8 cellular contexts compared by ENCODE assay signal in the genomic region with DNA sequence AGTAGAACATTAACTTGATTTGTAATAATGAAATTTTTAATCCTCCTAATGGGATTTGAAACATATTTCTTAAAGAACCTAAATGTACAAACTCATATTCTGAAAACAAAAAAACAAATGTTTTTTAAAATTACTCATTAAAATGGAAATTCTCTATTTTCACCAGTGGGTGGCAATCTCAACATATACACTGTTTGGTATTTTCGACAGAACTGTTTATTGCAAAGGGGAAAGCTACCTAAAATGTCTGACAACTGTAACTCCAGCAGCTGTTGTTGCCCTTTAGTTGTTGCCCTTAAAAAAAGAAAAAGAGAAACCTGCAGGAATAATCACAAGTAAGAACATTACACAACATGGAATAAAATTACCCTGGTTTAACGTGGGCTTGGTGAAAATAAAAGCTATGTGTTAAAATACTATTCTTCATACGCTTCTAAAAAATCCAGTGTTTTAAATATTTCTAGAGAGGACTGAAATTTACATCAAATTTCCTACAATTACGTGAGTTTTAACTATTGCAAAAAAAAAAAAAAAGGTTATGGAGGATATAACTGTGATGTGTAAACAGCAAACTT. TPM values are rescaled to one million over a fixed set of nuclear protein-coding genes. Genes with fewer than 3 reads are reported as not detected.
DNase-seq lines count a peak whose midpoint lies in the region; ATAC-seq, FAIRE-seq and TF ChIP-seq lines count a peak whose summit lies in the region.

No MANE protein-coding gene starts in this region.

- no TSS peak for BruUV-seq in K562 (replicated peaks; lab: Mats Ljungman, UMichigan)

- ATAC-seq in right cardiac atrium: no peak
- ATAC-seq in HG02943 (IDR thresholded peaks at IDR 0.05; ENCODE audit: low read depth, unreplicated experiment): peak; percentile 69
- ATAC-seq in K562: peak; percentile 65
- no peak for ATAC-seq in HG02763 (IDR thresholded peaks at IDR 0.05; ENCODE audit: unreplicated experiment)

- no peak overlapping the region for H2AFZ ChIP-seq in K562 (ENCODE audit: low read depth, low read length)

- H3K79me2 ChIP-seq in K562 (ENCODE audit: control insufficient read depth, insufficient read depth, low read length): no peaks in the 10 kb centered on the region

- 47% methylated on average over 4 of the region's 4 CpGs for WGBS in right cardiac atrium
- 1% methylated on average over 4 of the region's 4 CpGs for WGBS in K562 (ENCODE audit: insufficient coverage, low coverage, missing lambda C conversion rate)

- H3K4me2 ChIP-seq in K562 (ENCODE audit: insufficient read depth, low read length): no peak overlapping the region

- no peaks in the 10 kb centered on the region for H3K9me3 ChIP-seq in cardiac muscle cell (ENCODE audit: low read depth)
- no peaks in the 10 kb centered on the region for H3K9me3 ChIP-seq in right cardiac atrium (ENCODE audit: control insufficient read depth, low read length)
- H3K9me3 ChIP-seq in K562 (replicated peaks; ENCODE audit: control insufficient read depth, insufficient read depth, low read depth, low read length): no peaks in the 10 kb centered on the region

- peak; percentile 74 to 80 for TF ChIP-seq RAD21 in K562 (CRISPR knock-in tag; conservative IDR thresholded peaks at IDR 0.05 in 1 of 2, IDR thresholded peaks at IDR 0.05 in 1 of 2)

- TF ChIP-seq POLR2A in K562 (conservative IDR thresholded peaks at IDR 0.05): no peak

- H3K9ac ChIP-seq in K562 (ENCODE audit: insufficient read depth in 1 of 2, low read depth in 2 of 2, low read length in 2 of 2): no peak overlapping the region

- in situ Hi-C loops in K562 (cut with MboI): loop anchor here (25.0 kb wide), 1 partner anchor 1038 kb away; a partner anchor contains a TSS

- H3K4me1 ChIP-seq in cardiac muscle cell (ENCODE audit: low read depth): peaks cover 46% of the 10 kb centered on the region
- H3K4me1 ChIP-seq in right cardiac atrium (ENCODE audit: control insufficient read depth, insufficient read depth, low read length): no peaks in the 10 kb centered on the region
- H3K4me1 ChIP-seq in K562 (replicated peaks in 1 of 2; ENCODE audit: control insufficient read depth in 2 of 2, insufficient read depth in 2 of 2, low read length in 2 of 2): no peaks in the 10 kb centered on the region

- H3K27ac ChIP-seq in cardiac muscle cell (no peak overlapping the region), right cardiac atrium (ENCODE audit: low read length) (no peak overlapping the region), K562 (ENCODE audit: extremely low read depth, low read depth, low read length) (no peak overlapping the region)

- intact Hi-C loops in right cardiac atrium (cut with DNase I): loop anchor here in 1 of 4 donors (5.0 kb wide), 1 partner anchor 798 kb away; no protein-coding TSS in a partner anchor
- intact Hi-C loops in K562 (cut with micrococcal nuclease): loop anchor here (2.0 to 10.0 kb wide), 3 partner anchors 206 to 1028 kb away; a partner anchor contains a TSS

- H4K20me1 ChIP-seq in K562 (replicated peaks; ENCODE audit: control insufficient read depth, insufficient read depth, low read length): no peaks in the 10 kb centered on the region

- TF ChIP-seq CTCF in cardiac muscle cell (IDR thresholded peaks at IDR 0.05; ENCODE audit: low read depth, low read length) (peak; percentile 55), K562 (IDR thresholded peaks at IDR 0.05 in 2 of 3, conservative IDR thresholded peaks at IDR 0.05 in 1 of 3; ENCODE audit: insufficient read depth in 2 of 3, low read depth in 1 of 3, low read length in 3 of 3) (peak; percentile 32 to 68 (median 38); a peak in 3 of 6 replicates)

- FAIRE-seq in K562 (lab: Jason Lieb, UNC): peak; percentile 71

- H3K27me3 ChIP-seq in cardiac muscle cell (no peaks in the 10 kb centered on the region), right cardiac atrium (ENCODE audit: control insufficient read depth, insufficient read depth) (no peaks in the 10 kb centered on the region), K562 (ENCODE audit: control insufficient read depth in 2 of 2, insufficient read depth in 2 of 2, low read length in 2 of 2) (no peaks in the 10 kb centered on the region)

- POLR2A ChIA-PET in K562 (lab: Yijun Ruan, JAX): interaction anchor here (0.6 to 1.0 kb wide), 2 partner anchors 801 to 1325 kb away, joined by 3 read pairs; no protein-coding TSS in a partner anchor

- no peak for TF ChIP-seq EP300 in K562 (IDR thresholded peaks at IDR 0.05; ENCODE audit: low read length)

- H3K36me3 ChIP-seq in cardiac muscle cell (no peaks in the 10 kb centered on the region), K562 (ENCODE audit: control insufficient read depth, insufficient read depth, low read length) (no peaks in the 10 kb centered on the region)

- CTCF ChIA-PET in K562 (lab: Yijun Ruan, JAX; ENCODE audit: low intra/inter-chr PET ratio): interaction anchor here (0.5 to 1.7 kb wide), 7 partner anchors 28 to 1242 kb away, joined by 3 to 8 read pairs (median 5); no protein-coding TSS in a partner anchor

- no peak overlapping the region for H3K4me3 ChIP-seq in cardiac muscle cell
- H3K4me3 ChIP-seq in right cardiac atrium (ENCODE audit: low read length): no peak overlapping the region
- H3K4me3 ChIP-seq in K562: no peak overlapping the region

- H3K9me1 ChIP-seq in K562 (ENCODE audit: control insufficient read depth, insufficient read depth, low read length): no peaks in the 10 kb centered on the region

- DNase-seq in cardiac muscle cell (ENCODE audit: low read depth in 1 of 2, low spot score in 1 of 2): peak; percentile 59 to 69
- no peak for DNase-seq in right cardiac atrium
- DNase-seq in NCI-H2227 treated with DMSO at 0.1 percent for 48 hours (lab: John Stamatoyannopoulos, UW): peak; percentile 73
- DNase-seq in K562 (ENCODE audit: extremely low read depth in 1 of 4, low spot score in 3 of 4): peak; percentile 21 to 34 (median 26)
- peak; percentile 68 for DNase-seq in kidney glomerular epithelial cell (lab: John Stamatoyannopoulos, UW)
- DNase-seq in effector CD8-positive, alpha-beta T cell (lab: John Stamatoyannopoulos, UW): no peak

TF ChIP-seq in K562, 482 proteins besides CTCF, POLR2A, EP300 and RAD21:
- TF ChIP-seq ZFPM2 (CRISPR knock-in tag; IDR thresholded peaks at IDR 0.05): no peak
- TF ChIP-seq, protein P1, sequence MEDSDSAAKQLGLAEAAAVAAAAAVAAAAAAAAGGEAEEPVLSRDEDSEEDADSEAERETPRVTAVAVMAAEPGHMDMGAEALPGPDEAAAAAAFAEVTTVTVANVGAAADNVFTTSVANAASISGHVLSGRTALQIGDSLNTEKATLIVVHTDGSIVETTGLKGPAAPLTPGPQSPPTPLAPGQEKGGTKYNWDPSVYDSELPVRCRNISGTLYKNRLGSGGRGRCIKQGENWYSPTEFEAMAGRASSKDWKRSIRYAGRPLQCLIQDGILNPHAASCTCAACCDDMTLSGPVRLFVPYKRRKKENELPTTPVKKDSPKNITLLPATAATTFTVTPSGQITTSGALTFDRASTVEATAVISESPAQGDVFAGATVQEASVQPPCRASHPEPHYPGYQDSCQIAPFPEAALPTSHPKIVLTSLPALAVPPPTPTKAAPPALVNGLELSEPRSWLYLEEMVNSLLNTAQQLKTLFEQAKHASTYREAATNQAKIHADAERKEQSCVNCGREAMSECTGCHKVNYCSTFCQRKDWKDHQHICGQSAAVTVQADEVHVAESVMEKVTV (CRISPR knock-in tag; IDR thresholded peaks at IDR 0.05): peak; percentile 52

RNA-seq across cellular contexts. Expression of a gene that starts 54.5 kb away (rescaled TPM):
- 76.6 and 116 TPM in 2 replicates for total RNA-seq in cardiac muscle cell
- polyA plus RNA-seq in cardiac muscle cell: 73.5 and 122 TPM in 2 replicates
- 100 to 1,000 TPM; 127 to 259 (median 202) TPM for total RNA-seq in right cardiac atrium
- polyA plus RNA-seq in right cardiac atrium: 115 TPM
- total RNA-seq in K562 (2011; cell fraction: chromatin; rRNA removed; ENCODE audit: low replicate concordance): 16.6 and 49.0 TPM in 2 replicates
- total RNA-seq in K562 (2011; cell fraction: nucleolus; rRNA removed): 20.1 and 54.5 TPM in 2 replicates
- total RNA-seq in K562 (2011; cell fraction: nucleoplasm; rRNA removed): 14.3 and 19.7 TPM in 2 replicates
- 1.5 and 1.7 TPM in 2 replicates for total RNA-seq in K562 (2014; rRNA removed)
- total RNA-seq in K562 (2014; rRNA removed; fragmentation: Illumina TruSeq; extraction: Trizol): 1.2 and 1.6 TPM in 2 replicates
- 1.1 and 1.2 TPM in 2 replicates for total RNA-seq in K562 (2015; rRNA removed; fragmentation: Illumina TruSeq; extraction: Trizol)
- total RNA-seq in K562 (2021): 5.5 and 8.2 TPM in 2 replicates
- 1.8 and 11.6 TPM in 2 replicates for polyA plus RNA-seq in K562 (2011; rRNA removed)
- polyA plus RNA-seq in K562 (2011; cell fraction: cytosol; rRNA removed): 0.58 and 8.6 TPM in 2 replicates
- 4.2 and 84.4 TPM in 2 replicates for polyA plus RNA-seq in K562 (2011; cell fraction: nucleus; rRNA removed)
- 1.9 and 3.6 TPM in 2 replicates for polyA plus RNA-seq in K562 (2012)
- 3.3 and 3.7 TPM in 2 replicates for polyA plus RNA-seq in K562 (2014; fragmentation: Illumina TruSeq; extraction: Trizol)
- 1 to 10 TPM in 1 of 2 experiments, under 1 TPM in 1; 0.94 to 1.1 TPM for polyA plus RNA-seq in K562 (2014; fragmentation: Nextera tagmentation; extraction: Ambion mirVana)
- polyA plus RNA-seq in K562 (2014; rRNA removed): 1.4 and 2.9 TPM in 2 replicates
- polyA minus RNA-seq in K562 (2011; rRNA and poly(A)+ RNA removed): 2.4 and 19.8 TPM in 2 replicates
- polyA minus RNA-seq in K562 (2011; cell fraction: cytosol; rRNA and poly(A)+ RNA removed): 3.3 and 21.9 TPM in 2 replicates
- polyA minus RNA-seq in K562 (2011; cell fraction: nucleus; rRNA and poly(A)+ RNA removed): 3.2 and 42.3 TPM in 2 replicates

Comparison
In these comparisons a context has a peak if more than half of its experiments do, and no peak if none do; other contexts are left out.
1. DNase-seq: peak in cardiac muscle cell (2 of 2), NCI-H2227 treated with DMSO at 0.1 percent for 48 hours (single experiment), K562 (4 of 4) and kidney glomerular epithelial cell (single experiment); none in right cardiac atrium (0 of 3) and effector CD8-positive, alpha-beta T cell (single experiment).
2. ATAC-seq: peak in HG02943 (single experiment) and K562 (single experiment); none in right cardiac atrium (0 of 2) and HG02763 (single experiment).